In the genomic region with DNA sequence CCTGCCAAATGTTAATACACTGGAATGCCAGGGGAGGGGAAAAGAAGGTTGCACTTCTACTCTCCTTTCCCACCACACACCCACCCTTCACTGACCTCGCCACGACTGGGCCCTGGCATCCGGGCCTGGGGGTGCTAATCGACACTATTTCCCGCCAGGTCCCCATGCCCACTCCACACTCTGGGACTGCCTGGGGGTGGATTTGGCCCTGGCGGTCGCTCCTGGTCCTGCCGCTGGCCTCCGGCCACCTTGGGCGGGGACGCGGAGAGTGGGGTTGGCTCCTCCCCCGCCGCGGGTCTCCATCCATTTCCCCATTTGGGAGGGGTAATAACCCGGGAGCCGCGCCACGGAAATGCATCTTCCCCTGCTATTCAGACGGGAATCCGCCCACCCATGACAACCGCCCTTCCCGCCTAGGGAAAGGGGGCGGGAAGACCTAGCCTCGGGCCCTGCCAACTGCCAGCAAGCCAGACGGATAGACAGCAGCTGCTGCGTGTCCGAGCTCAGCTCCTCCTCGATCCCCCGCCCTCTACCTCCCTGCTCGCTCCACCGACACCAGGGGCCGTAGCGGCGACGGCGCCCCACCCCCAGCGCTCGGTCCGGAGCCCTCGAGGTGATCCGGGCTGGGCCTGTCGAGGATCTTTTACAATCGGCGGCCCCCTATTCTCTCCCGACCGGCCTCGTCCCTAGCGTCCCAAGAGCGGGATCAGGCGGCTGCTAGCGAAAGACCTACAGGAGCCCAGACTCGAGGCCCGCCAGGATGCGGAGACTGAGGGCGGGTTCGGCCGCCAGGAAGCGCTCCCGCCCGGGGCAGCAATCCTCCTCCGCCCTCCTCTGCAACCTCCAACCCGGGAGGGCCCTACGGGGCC, we compare ENCODE assay signal across 8 cellular contexts.
DNase-seq lines count a peak whose midpoint lies in the region; ATAC-seq and TF ChIP-seq lines count a peak whose summit lies in the region.

No MANE protein-coding gene starts in this region.

- ATAC-seq in GM19025 (IDR thresholded peaks at IDR 0.05; ENCODE audit: low read depth, unreplicated experiment) (peak; percentile 40), HG03175 (IDR thresholded peaks at IDR 0.05; ENCODE audit: unreplicated experiment) (peak; percentile 64)
- ATAC-seq in activated CD8-positive, alpha-beta memory T cell treated with anti-CD3 and anti-CD28 coated beads, Interleukin-2, amount 10 ng/mL, durations not matched to agents 7 days and 5 days: peak; percentile 54

- no peaks in the 10 kb centered on the region for H3K27me3 Mint-ChIP-seq in activated CD8-positive, alpha-beta memory T cell treated with anti-CD3 and anti-CD28 coated beads, Interleukin-2, amount 10 ng/mL, durations not matched to agents 7 days and 5 days
- no peaks in the 10 kb centered on the region for H3K27me3 Mint-ChIP-seq in endothelial cell (ENCODE audit: unreplicated experiment)

- no peaks in the 10 kb centered on the region for H3K9me3 Mint-ChIP-seq in activated CD8-positive, alpha-beta memory T cell treated with anti-CD3 and anti-CD28 coated beads, Interleukin-2, amount 10 ng/mL, durations not matched to agents 7 days and 5 days (ENCODE audit: low read depth)
- no peaks in the 10 kb centered on the region for H3K9me3 Mint-ChIP-seq in endothelial cell (ENCODE audit: unreplicated experiment)

- peak; percentile 75 for DNase-seq in Ammon's horn (ENCODE audit: low spot score)
- peak; percentile 50 for DNase-seq in NCI-H526 treated with DMSO at 0.1 percent for 48 hours (lab: John Stamatoyannopoulos, UW)
- peak; percentile 45 for DNase-seq in activated CD8-positive, alpha-beta memory T cell treated with anti-CD3 and anti-CD28 coated beads, Interleukin-2, amount 10 ng/mL, durations not matched to agents 7 days and 5 days
- peak; percentile 77 for DNase-seq in endothelial cell (ENCODE audit: low spot score)
- peak; percentile 78 to 80 for DNase-seq in lung microvascular endothelial cell (ENCODE audit: low read depth in 2 of 2)
- DNase-seq in stimulated activated naive CD4-positive, alpha-beta T cell treated with Interleukin-2 at 50 U/mL for 16 hours (lab: John Stamatoyannopoulos, UW): peak; percentile 9

- peak overlapping the region; percentile 72 for H3K4me3 Mint-ChIP-seq in activated CD8-positive, alpha-beta memory T cell treated with anti-CD3 and anti-CD28 coated beads, Interleukin-2, amount 10 ng/mL, durations not matched to agents 7 days and 5 days
- H3K4me3 Mint-ChIP-seq in endothelial cell (ENCODE audit: unreplicated experiment): peak overlapping the region; percentile 83

- TF ChIP-seq CTCF in endothelial cell (IDR thresholded peaks at IDR 0.05; ENCODE audit: unreplicated experiment): no peak

- CTCF ChIA-PET in activated CD8-positive, alpha-beta memory T cell treated with anti-CD3 and anti-CD28 coated beads, Interleukin-2, amount 10 ng/mL, durations not matched to agents 7 days and 5 days (lab: Charles Lee): no interaction called here

- H3K4me1 Mint-ChIP-seq in activated CD8-positive, alpha-beta memory T cell treated with anti-CD3 and anti-CD28 coated beads, Interleukin-2, amount 10 ng/mL, durations not matched to agents 7 days and 5 days: peaks cover 27% of the 10 kb centered on the region
- peaks cover 5% of the 10 kb centered on the region for H3K4me1 Mint-ChIP-seq in endothelial cell (ENCODE audit: unreplicated experiment)

- H3K27ac Mint-ChIP-seq in activated CD8-positive, alpha-beta memory T cell treated with anti-CD3 and anti-CD28 coated beads, Interleukin-2, amount 10 ng/mL, durations not matched to agents 7 days and 5 days: peak overlapping the region; percentile 84
- H3K27ac Mint-ChIP-seq in endothelial cell (ENCODE audit: unreplicated experiment): no peak overlapping the region

- no peaks in the 10 kb centered on the region for H3K36me3 Mint-ChIP-seq in activated CD8-positive, alpha-beta memory T cell treated with anti-CD3 and anti-CD28 coated beads, Interleukin-2, amount 10 ng/mL, durations not matched to agents 7 days and 5 days
- H3K36me3 Mint-ChIP-seq in endothelial cell (ENCODE audit: low read depth, unreplicated experiment): peaks cover 6% of the 10 kb centered on the region

Comparison
In these comparisons a context has a peak if more than half of its experiments do, and no peak if none do; other contexts are left out.
1. Peak in every context shown above with its lines: DNase-seq and ATAC-seq.
2. DNase-seq: peak in every context shown above with its lines; median percentile 79 in lung microvascular endothelial cell; 77 in endothelial cell; 75 in Ammon's horn; 50 in NCI-H526 treated with DMSO at 0.1 percent for 48 hours; 45 in activated CD8-positive, alpha-beta memory T cell treated with anti-CD3 and anti-CD28 coated beads, Interleukin-2, amount 10 ng/mL, durations not matched to agents 7 days and 5 days; 9 in stimulated activated naive CD4-positive, alpha-beta T cell treated with Interleukin-2 at 50 U/mL for 16 hours.